In genomic region chr11:64340671-64341335, GRCh38 we compare ENCODE assay signal across 8 cellular contexts.
A peak's percentile ranks its signal among the peaks of the same experiment; 100 is the strongest.
DNase-seq lines count a peak whose midpoint lies in the region; ATAC-seq, FAIRE-seq and TF ChIP-seq lines count a peak whose summit lies in the region.

No MANE protein-coding gene starts in this region.

- no peak for TF ChIP-seq CTCF in DND-41 (IDR thresholded peaks at IDR 0.05; ENCODE audit: borderline replicate concordance, extremely low read depth, low read length, poor library complexity, severe bottlenecking)

- H3K36me3 ChIP-seq in DND-41 (ENCODE audit: insufficient read depth, low read length): no peaks in the 10 kb centered on the region

- H3K27me3 ChIP-seq in DND-41 (ENCODE audit: insufficient read depth, low read length, poor library complexity): no peaks in the 10 kb centered on the region

- H3K27ac ChIP-seq in DND-41 (ENCODE audit: low read length): no peak overlapping the region

- H3K4me3 ChIP-seq in DND-41 (ENCODE audit: low read depth in 1 of 2, low read length in 2 of 2): no peak overlapping the region

- DNase-seq in DND-41 (peak; percentile 47), ecto neural progenitor cell (ENCODE audit: low spot score) (peak; percentile 91), retina (peak; percentile 53), GOT3 (lab: John Stamatoyannopoulos, UW) (no peak), urothelium cell line (ENCODE audit: low spot score) (no peak)

- H2AFZ ChIP-seq in DND-41 (ENCODE audit: low read depth, low read length): no peak overlapping the region

- H4K20me1 ChIP-seq in DND-41 (ENCODE audit: insufficient read depth, low read length): no peaks in the 10 kb centered on the region; the same call in 1 of the 2 replicates

- peaks cover 11% of the 10 kb centered on the region for H3K4me1 ChIP-seq in DND-41 (ENCODE audit: insufficient read depth, low read length)

- no peaks in the 10 kb centered on the region for H3K9me3 ChIP-seq in DND-41 (ENCODE audit: insufficient read depth, low read length, severe bottlenecking)

- FAIRE-seq in urothelium cell line (lab: Jason Lieb, UNC): no peak

- no peak overlapping the region for H3K9ac ChIP-seq in DND-41 (ENCODE audit: low read depth, low read length)

- no peak overlapping the region for H3K4me2 ChIP-seq in DND-41 (ENCODE audit: insufficient read depth, low read length)

- no peaks in the 10 kb centered on the region for H3K79me2 ChIP-seq in DND-41 (ENCODE audit: insufficient read depth, low read length)

- ATAC-seq in DND-41 (ENCODE audit: insufficient read depth, low read depth) (peak; percentile 41; the same call in 2 of the 3 replicates), HG03039 (IDR thresholded peaks at IDR 0.05; ENCODE audit: unreplicated experiment) (peak; percentile 34), GM18520 (IDR thresholded peaks at IDR 0.05; ENCODE audit: unreplicated experiment) (no peak)
- peak; percentile 28 to 52 for ATAC-seq in activated CD4-positive, CD25-positive, alpha-beta regulatory T cell treated with anti-CD3 and anti-CD28 coated beads, Interleukin-2, amount 50 U/mL, for 24 hours

Comparison
In these comparisons a context has a peak if more than half of its experiments do, and no peak if none do; other contexts are left out.
1. DNase-seq: peak in DND-41 (single experiment), ecto neural progenitor cell (single experiment) and retina (single experiment); none in GOT3 (single experiment) and urothelium cell line (single experiment).